In genomic region chr7:37428681-37429434, GRCh38 we compare ENCODE assay signal across 18 cellular contexts. TPM values are rescaled to one million over a fixed set of nuclear protein-coding genes. Genes with fewer than 3 reads are reported as not detected.
A peak's percentile ranks its signal among the peaks of the same experiment; 100 is the strongest.
DNase-seq lines count a peak whose midpoint lies in the region; ATAC-seq, FAIRE-seq and TF ChIP-seq lines count a peak whose summit lies in the region.
"Had no signal": no experiment of that assay in that cellular context is flagged by ENCODE, and none has a peak within 500 bp of the region (broad histone marks: within the 10 kb centered on the region; RNA-seq: fewer than 3 reads in every experiment).

No MANE protein-coding gene starts in this region.

- H3K27me3 Mint-ChIP-seq in activated CD4-positive, alpha-beta T cell treated with anti-CD3 and anti-CD28 coated beads, Interleukin-2, amount 10 ng/mL, durations not matched to agents 7 days and 5 days, result no peaks in the 10 kb centered on the region
- H3K27me3 Mint-ChIP-seq in effector memory CD8-positive, alpha-beta T cell, result no peaks in the 10 kb centered on the region

- H3K4me3 ChIP-seq in esophagus muscularis mucosa, result no peak overlapping the region
- H3K4me3 ChIP-seq: BLaER1, HAP-1 had no signal

- FAIRE-seq in urothelium cell line (lab: Jason Lieb, UNC), result peak; percentile 84
- FAIRE-seq: GM18507 had no signal

- no peak for ATAC-seq in effector memory CD8-positive, alpha-beta T cell (replicated peaks)
- no peak for ATAC-seq in GM19455 (IDR thresholded peaks at IDR 0.05; ENCODE audit: unreplicated experiment)

- POLR2A ChIA-PET in activated CD4-positive, alpha-beta T cell treated with anti-CD3 and anti-CD28 coated beads, Interleukin-2, amount 10 ng/mL, durations not matched to agents 7 days and 5 days (lab: Charles Lee), result no interaction called here

- peaks cover 0 to 17% (median 7%) of the 10 kb centered on the region in 4 donors for H3K4me1 ChIP-seq in esophagus muscularis mucosa
- H3K4me1 ChIP-seq: Caco-2, HAP-1 had no signal

- no peaks in the 10 kb centered on the region for H3K9me3 Mint-ChIP-seq in activated CD4-positive, alpha-beta T cell treated with anti-CD3 and anti-CD28 coated beads, Interleukin-2, amount 10 ng/mL, durations not matched to agents 7 days and 5 days
- no peaks in the 10 kb centered on the region for H3K9me3 Mint-ChIP-seq in effector memory CD8-positive, alpha-beta T cell
- H3K9me3 Mint-ChIP-seq: CD8-positive, alpha-beta memory T cell had no signal

- no peak for TF ChIP-seq EP300 in esophagus muscularis mucosa (IDR thresholded peaks at IDR 0.05)

- no peaks in the 10 kb centered on the region for H3K9me3 ChIP-seq in esophagus muscularis mucosa
- H3K9me3 ChIP-seq: BLaER1, Caco-2, HAP-1 had no signal

- CTCF ChIA-PET in activated CD4-positive, alpha-beta T cell treated with anti-CD3 and anti-CD28 coated beads, Interleukin-2, amount 10 ng/mL, durations not matched to agents 7 days and 5 days (lab: Charles Lee), result interaction anchor here (0.8 to 1.5 kb wide), 2 partner anchors 11 to 12 kb away, joined by 3 to 7 read pairs; no protein-coding TSS in a partner anchor

- peak overlapping the region; percentile 38 for H3K4me3 Mint-ChIP-seq in activated CD4-positive, alpha-beta T cell treated with anti-CD3 and anti-CD28 coated beads, Interleukin-2, amount 10 ng/mL, durations not matched to agents 7 days and 5 days
- no peak overlapping the region for H3K4me3 Mint-ChIP-seq in effector memory CD8-positive, alpha-beta T cell

- no peak overlapping the region for H3K27ac Mint-ChIP-seq in activated CD4-positive, alpha-beta T cell treated with anti-CD3 and anti-CD28 coated beads, Interleukin-2, amount 10 ng/mL, durations not matched to agents 7 days and 5 days
- peak overlapping the region; percentile 14 to 23 for H3K27ac Mint-ChIP-seq in effector memory CD8-positive, alpha-beta T cell

- no peak for DNase-seq in activated CD4-positive, alpha-beta T cell treated with anti-CD3 and anti-CD28 coated beads, Interleukin-2, amount 10 ng/mL, durations not matched to agents 7 days and 5 days
- DNase-seq in activated CD4-positive, alpha-beta T cell treated with anti-CD3 and anti-CD28 coated beads, Interleukin-2, amount 50 U/mL, for 1 hour, result no peak
- DNase-seq in effector memory CD8-positive, alpha-beta T cell, result no peak
- DNase-seq in occipital lobe (lab: John Stamatoyannopoulos, UW) (peak; percentile 3), urothelium cell line (ENCODE audit: low spot score) (no peak), GM10266 (ENCODE audit: extremely low spot score) (no peak), esophagus muscularis mucosa (ENCODE audit: extremely low spot score) (no peak)
- DNase-seq: Caco-2; CD8-positive, alpha-beta memory T cell; DND-41; GDM1; GOT3 had no signal

- WGBS in esophagus muscularis mucosa, result 77% methylated on average over 6 of the region's 6 CpGs

- intact Hi-C loops in esophagus muscularis mucosa (cut with DNase I), result no loop called here

- H3K27me3 ChIP-seq in esophagus muscularis mucosa, result peaks cover 0 to 4% (median 2%) of the 10 kb centered on the region in 4 donors
- H3K27me3 ChIP-seq: BLaER1 had no signal

- TF ChIP-seq POLR2A in esophagus muscularis mucosa (IDR thresholded peaks at IDR 0.05; ENCODE audit: low read depth), result no peak

- peaks cover 30% of the 10 kb centered on the region for H3K36me3 Mint-ChIP-seq in activated CD4-positive, alpha-beta T cell treated with anti-CD3 and anti-CD28 coated beads, Interleukin-2, amount 10 ng/mL, durations not matched to agents 7 days and 5 days (ENCODE audit: low read depth)
- peaks cover 21% of the 10 kb centered on the region for H3K36me3 Mint-ChIP-seq in effector memory CD8-positive, alpha-beta T cell (ENCODE audit: insufficient read depth)

- H3K4me1 Mint-ChIP-seq in activated CD4-positive, alpha-beta T cell treated with anti-CD3 and anti-CD28 coated beads, Interleukin-2, amount 10 ng/mL, durations not matched to agents 7 days and 5 days, result peaks cover 39% of the 10 kb centered on the region
- H3K4me1 Mint-ChIP-seq in effector memory CD8-positive, alpha-beta T cell (ENCODE audit: low read depth in 2 of 2), result peaks cover 21 to 44% of the 10 kb centered on the region in 2 donors

- H3K27ac ChIP-seq in esophagus muscularis mucosa (replicated peaks in 1 of 4), result no peak overlapping the region
- H3K27ac ChIP-seq: 22Rv1, BLaER1 had no signal

- no peaks in the 10 kb centered on the region for H3K36me3 ChIP-seq in esophagus muscularis mucosa
- H3K36me3 ChIP-seq: HAP-1 had no signal

- TF ChIP-seq CTCF in GM10266 (IDR thresholded peaks at IDR 0.05; ENCODE audit: control insufficient read depth, insufficient read depth, low read depth, missing control alignments), result no peak
- TF ChIP-seq CTCF in esophagus muscularis mucosa (IDR thresholded peaks at IDR 0.05), result no peak

RNA-seq across cellular contexts. Expression of gene ELMO1, which starts 19.8 kb away (rescaled TPM):
- 100 to 1,000 TPM in 1 of 2 experiments, 10 to 100 TPM in 1; 99.8 to 142 TPM for total RNA-seq in activated CD4-positive, alpha-beta T cell treated with anti-CD3 and anti-CD28 coated beads, Interleukin-2, amount 10 ng/mL, durations not matched to agents 7 days and 5 days
- total RNA-seq in occipital lobe, result 78.9 TPM
- 10 to 100 TPM; 31.1 to 42.9 (median 38.7) TPM for total RNA-seq in esophagus muscularis mucosa
- total RNA-seq: A673 had no signal
